6 cellular contexts compared by ENCODE assay signal in the genomic region with DNA sequence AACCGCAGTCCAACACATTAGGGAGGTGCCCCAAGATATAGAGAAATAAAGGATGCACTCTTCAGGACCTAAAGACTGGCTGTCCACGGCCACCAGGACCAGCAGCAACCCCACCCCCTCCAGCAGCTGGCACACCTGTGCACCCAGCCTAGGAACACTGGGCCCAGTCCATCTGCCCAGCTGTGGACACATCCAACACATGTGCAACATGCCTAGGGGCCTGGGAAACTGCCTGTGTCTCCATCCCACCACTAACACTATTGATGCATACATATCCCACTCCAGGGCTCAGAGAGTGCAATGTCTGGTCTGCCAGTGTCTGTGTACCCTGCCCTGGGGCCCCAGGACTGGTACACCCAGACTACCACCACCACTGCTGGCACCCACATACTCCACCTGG.
"Had no signal": no experiment of that assay in that cellular context is flagged by ENCODE, and none has a peak within 500 bp of the region (broad histone marks: within the 10 kb centered on the region; RNA-seq: fewer than 3 reads in every experiment).

No MANE protein-coding gene starts in this region.

- H3K27me3 Mint-ChIP-seq: IgD-negative memory B cell had no signal

- H3K36me3 Mint-ChIP-seq: IgD-negative memory B cell had no signal

- H3K4me3 Mint-ChIP-seq: GM23338, H9, IgD-negative memory B cell had no signal

- H3K27ac ChIP-seq: HL-60 had no signal

- H3K27ac Mint-ChIP-seq: GM23338 had no signal

- H3K4me1 Mint-ChIP-seq: IgD-negative memory B cell had no signal

- H3K4me3 ChIP-seq: GM23338 had no signal

- DNase-seq: H9, HCEC 1CT had no signal

- ATAC-seq: GM23338, HepG2 had no signal
